Comparison of ENCODE assay signal across 8 cellular contexts in the genomic region with DNA sequence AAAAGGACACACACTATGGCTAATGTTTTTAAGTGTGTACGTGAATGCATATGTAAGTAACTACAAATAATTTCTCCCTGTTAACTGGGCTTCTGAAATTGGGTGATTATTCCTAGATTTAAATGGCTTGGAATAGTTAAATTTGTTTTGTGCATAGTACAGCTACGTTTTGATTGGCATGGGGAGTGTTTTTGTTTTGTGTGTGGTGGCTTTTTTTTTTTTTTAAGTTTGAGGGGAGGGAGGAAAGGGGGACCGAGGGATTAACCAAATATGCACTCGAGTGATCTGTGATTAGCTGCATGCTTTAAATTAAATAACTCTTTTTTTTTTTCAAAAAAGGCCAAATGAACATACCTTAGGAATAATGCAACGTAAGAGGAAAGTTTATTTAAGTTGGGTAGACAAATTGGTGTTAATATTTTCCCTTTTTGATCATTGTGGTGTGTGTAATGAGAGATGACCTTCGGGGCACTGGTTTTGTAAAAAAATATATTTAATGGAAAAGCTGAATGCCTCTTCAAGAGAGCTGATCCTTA. TPM values are rescaled to one million over a fixed set of nuclear protein-coding genes. Genes with fewer than 3 reads are reported as not detected.
DNase-seq lines count a peak whose midpoint lies in the region; ATAC-seq and TF ChIP-seq lines count a peak whose summit lies in the region.

No MANE protein-coding gene starts in this region.

- CTCF ChIA-PET in CD8-positive, alpha-beta memory T cell (lab: Charles Lee), result interaction anchor here (0.6 to 0.9 kb wide), 2 partner anchors 197 to 1102 kb away, joined by 3 read pairs; no protein-coding TSS in a partner anchor

- H3K36me3 ChIP-seq in CD8-positive, alpha-beta memory T cell (ENCODE audit: insufficient read depth, low read length), result no peaks in the 10 kb centered on the region
- peaks cover 12% of the 10 kb centered on the region for H3K36me3 ChIP-seq in NT2/D1 (ENCODE audit: insufficient read depth, insufficient read length, low read length)
- H3K36me3 ChIP-seq in endodermal cell (ENCODE audit: control insufficient read depth, insufficient read depth, low read length), result no peaks in the 10 kb centered on the region

- POLR2A ChIA-PET in CD8-positive, alpha-beta memory T cell (lab: Charles Lee), result interaction anchor here (0.6 to 0.7 kb wide), 3 partner anchors 12 to 774 kb away, joined by 4 to 8 read pairs (median 4); no protein-coding TSS in a partner anchor

- H3K4me3 ChIP-seq in CD8-positive, alpha-beta memory T cell (ENCODE audit: low read length), result peak overlapping the region; percentile 89
- peak overlapping the region; percentile 82 for H3K4me3 ChIP-seq in NT2/D1 (ENCODE audit: insufficient read length, low read depth)
- peak overlapping the region; percentile 100 for H3K4me3 ChIP-seq in endodermal cell (ENCODE audit: low read length)

- H3K27ac ChIP-seq in CD8-positive, alpha-beta memory T cell (ENCODE audit: low read depth, low read length), result peak overlapping the region; percentile 78
- no peak overlapping the region for H3K27ac ChIP-seq in endodermal cell (ENCODE audit: low read depth, low read length)

- 0% methylated on average over 1 to 3 of the region's 6 CpGs for WGBS in endodermal cell (ENCODE audit: insufficient coverage in 1 of 2, insufficient read length in 1 of 2), 2 experiments

- H3K27me3 ChIP-seq in CD8-positive, alpha-beta memory T cell (ENCODE audit: insufficient read depth, low read length, poor library complexity, severe bottlenecking), result no peaks in the 10 kb centered on the region
- H3K27me3 ChIP-seq in NT2/D1 (ENCODE audit: insufficient read depth, insufficient read length) (no peaks in the 10 kb centered on the region), endodermal cell (ENCODE audit: control insufficient read depth, insufficient read depth, low read length, poor library complexity, severe bottlenecking) (no peaks in the 10 kb centered on the region)

- peak overlapping the region; percentile 98 to 100 (median 100) for H3K4me3 Mint-ChIP-seq in CD8-positive, alpha-beta memory T cell
- H3K4me3 Mint-ChIP-seq in endodermal cell (peak overlapping the region; percentile 89), osteocyte (ENCODE audit: unreplicated experiment) (peak overlapping the region; percentile 98)

- peaks cover 47 to 63% (median 49%) of the 10 kb centered on the region in 3 donors for H3K4me1 Mint-ChIP-seq in CD8-positive, alpha-beta memory T cell
- H3K4me1 Mint-ChIP-seq in endodermal cell, result peaks cover 43% of the 10 kb centered on the region
- H3K4me1 Mint-ChIP-seq in osteocyte (ENCODE audit: unreplicated experiment), result peaks cover 24% of the 10 kb centered on the region

- H3K9me3 ChIP-seq in CD8-positive, alpha-beta memory T cell (ENCODE audit: low read length), result no peaks in the 10 kb centered on the region
- no peaks in the 10 kb centered on the region for H3K9me3 ChIP-seq in NT2/D1 (ENCODE audit: insufficient read depth, low read length)
- no peaks in the 10 kb centered on the region for H3K9me3 ChIP-seq in endodermal cell (ENCODE audit: control insufficient read depth, low read length)

- peak overlapping the region; percentile 90 to 99 (median 98) for H3K27ac Mint-ChIP-seq in CD8-positive, alpha-beta memory T cell
- H3K27ac Mint-ChIP-seq in endodermal cell, result peak overlapping the region; percentile 94
- peak overlapping the region; percentile 87 for H3K27ac Mint-ChIP-seq in osteocyte (ENCODE audit: unreplicated experiment)

- H3K36me3 Mint-ChIP-seq in CD8-positive, alpha-beta memory T cell, result peaks cover 0 to 25% (median 0%) of the 10 kb centered on the region in 3 donors
- H3K36me3 Mint-ChIP-seq in endodermal cell (ENCODE audit: low read depth), result peaks cover 1% of the 10 kb centered on the region
- no peaks in the 10 kb centered on the region for H3K36me3 Mint-ChIP-seq in osteocyte (ENCODE audit: unreplicated experiment)

- ATAC-seq in GM21825 (IDR thresholded peaks at IDR 0.05; ENCODE audit: unreplicated experiment) (no peak), HG02981 (IDR thresholded peaks at IDR 0.05; ENCODE audit: unreplicated experiment) (no peak)

- H3K27me3 Mint-ChIP-seq in CD8-positive, alpha-beta memory T cell, result peaks cover 0 to 5% of the 10 kb centered on the region in 2 donors
- no peaks in the 10 kb centered on the region for H3K27me3 Mint-ChIP-seq in endodermal cell (ENCODE audit: insufficient read depth)
- H3K27me3 Mint-ChIP-seq in osteocyte (ENCODE audit: unreplicated experiment), result no peaks in the 10 kb centered on the region

- TF ChIP-seq CTCF in endodermal cell (conservative IDR thresholded peaks at IDR 0.05) (no peak), osteocyte (IDR thresholded peaks at IDR 0.05) (no peak)

- no peaks in the 10 kb centered on the region for H3K9me3 Mint-ChIP-seq in CD8-positive, alpha-beta memory T cell
- H3K9me3 Mint-ChIP-seq in endodermal cell (no peaks in the 10 kb centered on the region), osteocyte (ENCODE audit: unreplicated experiment) (no peaks in the 10 kb centered on the region)

- no peak for DNase-seq in CD8-positive, alpha-beta memory T cell
- DNase-seq in NT2/D1 (ENCODE audit: low read depth, low spot score) (no peak), endodermal cell (no peak), osteocyte (ENCODE audit: extremely low spot score, unreplicated experiment) (no peak), middle frontal gyrus (ENCODE audit: extremely low spot score, low spot score) (no peak), KG1 (lab: John Stamatoyannopoulos, UW) (no peak)

- peaks cover 34% of the 10 kb centered on the region for H3K4me1 ChIP-seq in CD8-positive, alpha-beta memory T cell (ENCODE audit: insufficient read depth, low read length)
- H3K4me1 ChIP-seq in NT2/D1 (ENCODE audit: insufficient read depth, insufficient read length) (no peaks in the 10 kb centered on the region), endodermal cell (ENCODE audit: control insufficient read depth, insufficient read depth, low read length) (peaks cover 9% of the 10 kb centered on the region)

- H3K9ac ChIP-seq in NT2/D1 (ENCODE audit: insufficient read length, low read depth) (peak overlapping the region; percentile 96), endodermal cell (ENCODE audit: extremely low read depth, low read length, poor library complexity, severe bottlenecking) (peak overlapping the region; percentile 91)

RNA-seq across cellular contexts. Expression of a gene that starts 1.4 kb away (rescaled TPM):
- total RNA-seq in CD8-positive, alpha-beta memory T cell, result 10 to 100 TPM; 25.0 to 25.5 TPM
- 12.0 TPM for polyA plus RNA-seq in CD8-positive, alpha-beta memory T cell
- total RNA-seq in endodermal cell (10 to 100 TPM; 42.5 to 77.0 TPM), osteocyte (12.2 and 12.5 TPM in 2 replicates)
- 45.4 TPM for polyA plus RNA-seq in endodermal cell (2013, experiment 1 of 2)
- 43.3 TPM for polyA plus RNA-seq in endodermal cell (2013, experiment 2 of 2)
